Comparison of ENCODE assay signal across 33 cellular contexts in genomic region chr17:81106716-81107115, GRCh38. TPM values are rescaled to one million over a fixed set of nuclear protein-coding genes. Genes with fewer than 3 reads are reported as not detected.
"Had no signal": no experiment of that assay in that cellular context is flagged by ENCODE, and none has a peak within 500 bp of the region (broad histone marks: within the 10 kb centered on the region; RNA-seq: fewer than 3 reads in every experiment).

No MANE protein-coding gene starts in this region.

- DNase-seq: activated CD4-positive, alpha-beta memory T cell treated with anti-CD3 and anti-CD28 coated beads, Interleukin-2, amount 10 ng/mL, durations not matched to agents 7 days and 5 days; activated CD4-positive, alpha-beta T cell treated with anti-CD3 and anti-CD28 coated beads for 1 hour; activated CD4-positive, alpha-beta T cell treated with anti-CD3 and anti-CD28 coated beads for 4 hours; activated CD4-positive, alpha-beta T cell treated with anti-CD3 and anti-CD28 coated beads, Interleukin-2, amount 10 ng/mL, durations not matched to agents 7 days and 5 days; activated CD4-positive, alpha-beta T cell treated with anti-CD3 and anti-CD28 coated beads, Interleukin-2, amount 50 U/mL, for 4 hours; activated effector memory CD4-positive, alpha-beta T cell treated with Interleukin-2 at 50 U/mL for 16 hours; activated gamma-delta T cell treated with Interleukin-2 at 50 U/mL for 16 hours; activated naive CD4-positive, alpha-beta T cell treated with anti-CD3 and anti-CD28 coated beads, Interleukin-2, amount 50 U/mL, for 16 hours; activated naive CD4-positive, alpha-beta T cell treated with Interleukin-2 at 50 U/mL for 16 hours; activated T-cell treated with anti-CD3 and anti-CD28 coated beads, Interleukin-2, amount 50 U/mL, for 4 hours; amniotic stem cell; anterior cingulate cortex; brain microvascular endothelial cell; dermis blood vessel endothelial cell; effector CD4-positive, alpha-beta T cell; effector memory CD8-positive, alpha-beta T cell; erythroblast; foreskin keratinocyte; gastrocnemius medialis; glutamatergic neuron; heart left ventricle; T-helper 2 cell had no signal

- H3K9me3 Mint-ChIP-seq: activated CD4-positive, alpha-beta memory T cell treated with anti-CD3 and anti-CD28 coated beads, Interleukin-2, amount 10 ng/mL, durations not matched to agents 7 days and 5 days; activated CD4-positive, alpha-beta T cell treated with anti-CD3 and anti-CD28 coated beads, Interleukin-2, amount 10 ng/mL, durations not matched to agents 7 days and 5 days; activated T-cell treated with anti-CD3 and anti-CD28 coated beads, Interleukin-2, amount 50 U/mL, for 4 hours; activated T-helper 17 cell treated with anti-CD3 and anti-CD28 coated beads, Interleukin-2, amount 50 U/mL, for 72 hours; central memory CD8-positive, alpha-beta T cell; effector memory CD8-positive, alpha-beta T cell had no signal

- ATAC-seq: activated T-cell treated with anti-CD3 and anti-CD28 coated beads, Interleukin-2, amount 50 U/mL, for 4 hours; activated T-helper 17 cell treated with anti-CD3 and anti-CD28 coated beads, Interleukin-2, amount 50 U/mL, for 72 hours; effector memory CD8-positive, alpha-beta T cell; foreskin keratinocyte; gastrocnemius medialis; heart left ventricle had no signal

- H3K4me1 Mint-ChIP-seq: activated CD4-positive, alpha-beta memory T cell treated with anti-CD3 and anti-CD28 coated beads, Interleukin-2, amount 10 ng/mL, durations not matched to agents 7 days and 5 days; activated CD4-positive, alpha-beta T cell treated with anti-CD3 and anti-CD28 coated beads, Interleukin-2, amount 10 ng/mL, durations not matched to agents 7 days and 5 days; activated T-helper 17 cell treated with anti-CD3 and anti-CD28 coated beads, Interleukin-2, amount 50 U/mL, for 72 hours; central memory CD8-positive, alpha-beta T cell had no signal

- H3K4me3 Mint-ChIP-seq: activated CD4-positive, alpha-beta memory T cell treated with anti-CD3 and anti-CD28 coated beads, Interleukin-2, amount 10 ng/mL, durations not matched to agents 7 days and 5 days; activated CD4-positive, alpha-beta T cell treated with anti-CD3 and anti-CD28 coated beads, Interleukin-2, amount 10 ng/mL, durations not matched to agents 7 days and 5 days; activated naive CD8-positive, alpha-beta T cell; activated T-cell treated with anti-CD3 and anti-CD28 coated beads, Interleukin-2, amount 50 U/mL, for 4 hours; activated T-helper 17 cell treated with anti-CD3 and anti-CD28 coated beads, Interleukin-2, amount 50 U/mL, for 72 hours; central memory CD8-positive, alpha-beta T cell; effector memory CD8-positive, alpha-beta T cell had no signal

- H3K4me1 ChIP-seq: foreskin keratinocyte, gastrocnemius medialis had no signal

- H3K36me3 ChIP-seq: brain microvascular endothelial cell, gastrocnemius medialis had no signal

- H3K9me3 ChIP-seq: esophagus muscularis mucosa, gastrocnemius medialis, heart left ventricle had no signal

- H3K27ac Mint-ChIP-seq: activated CD4-positive, alpha-beta memory T cell treated with anti-CD3 and anti-CD28 coated beads, Interleukin-2, amount 10 ng/mL, durations not matched to agents 7 days and 5 days; activated CD4-positive, alpha-beta T cell treated with anti-CD3 and anti-CD28 coated beads, Interleukin-2, amount 10 ng/mL, durations not matched to agents 7 days and 5 days; activated naive CD8-positive, alpha-beta T cell; activated T-helper 17 cell treated with anti-CD3 and anti-CD28 coated beads, Interleukin-2, amount 50 U/mL, for 72 hours; effector memory CD8-positive, alpha-beta T cell had no signal

- H3K27ac ChIP-seq: brain microvascular endothelial cell, coronary artery, esophagus muscularis mucosa, foreskin keratinocyte, gastrocnemius medialis, heart left ventricle had no signal

- H3K27me3 ChIP-seq: brain microvascular endothelial cell, esophagus muscularis mucosa, foreskin keratinocyte, gastrocnemius medialis, heart left ventricle had no signal

- H3K27me3 Mint-ChIP-seq: activated CD4-positive, alpha-beta memory T cell treated with anti-CD3 and anti-CD28 coated beads, Interleukin-2, amount 10 ng/mL, durations not matched to agents 7 days and 5 days; activated CD4-positive, alpha-beta T cell treated with anti-CD3 and anti-CD28 coated beads, Interleukin-2, amount 10 ng/mL, durations not matched to agents 7 days and 5 days; activated naive CD8-positive, alpha-beta T cell; activated T-helper 17 cell treated with anti-CD3 and anti-CD28 coated beads, Interleukin-2, amount 50 U/mL, for 72 hours; central memory CD8-positive, alpha-beta T cell; effector memory CD8-positive, alpha-beta T cell had no signal

- H3K36me3 Mint-ChIP-seq: activated naive CD8-positive, alpha-beta T cell had no signal

- H3K4me3 ChIP-seq: coronary artery, esophagus muscularis mucosa, gastrocnemius medialis, heart left ventricle had no signal

RNA-seq across cellular contexts. Expression of gene PVALEF, which starts 58.6 kb away (rescaled TPM):
- total RNA-seq: activated CD4-positive, alpha-beta memory T cell treated with anti-CD3 and anti-CD28 coated beads, Interleukin-2, amount 10 ng/mL, durations not matched to agents 7 days and 5 days; activated CD4-positive, alpha-beta T cell treated with anti-CD3 and anti-CD28 coated beads, Interleukin-2, amount 10 ng/mL, durations not matched to agents 7 days and 5 days; activated T-cell treated with anti-CD3 and anti-CD28 coated beads, Interleukin-2, amount 50 U/mL, for 4 hours; activated T-helper 17 cell treated with anti-CD3 and anti-CD28 coated beads, Interleukin-2, amount 50 U/mL, for 72 hours; astrocyte; bronchial epithelial cell; cardiac septum; cerebellum; dermis blood vessel endothelial cell; esophagus muscularis mucosa; foreskin keratinocyte; gastrocnemius medialis; heart left ventricle; T-helper 1 cell treated with Interleukin-12 subunit alpha and Interleukin-12 subunit beta and Interleukin-4 antibody, amounts not matched to agents 30 ng/mL and 1 ng/mL, for 36 hours had no signal
- polyA plus RNA-seq: adipose tissue, foreskin keratinocyte, heart left ventricle had no signal
